ENCODE assay signal across 24 cellular contexts in the genomic region with DNA sequence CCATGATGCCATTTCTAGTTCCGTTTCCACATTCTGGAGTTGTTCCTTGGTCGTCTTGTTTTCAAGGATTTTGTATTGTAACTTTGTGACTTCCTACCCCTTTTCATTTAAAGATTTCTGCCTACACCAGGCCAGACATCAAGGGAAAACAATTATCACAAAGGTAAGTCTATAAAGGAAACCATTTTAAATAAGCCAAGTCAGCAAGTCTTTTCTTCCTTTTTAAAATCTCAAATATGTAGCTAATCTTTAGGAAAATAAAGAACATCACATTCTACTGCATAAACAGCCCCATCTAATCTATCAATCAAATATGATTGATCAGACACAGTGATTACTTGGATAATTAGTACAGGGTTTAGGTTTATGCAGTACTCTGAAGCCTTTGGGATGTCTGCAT. TPM values are rescaled to one million over a fixed set of nuclear protein-coding genes. Genes with fewer than 3 reads are reported as not detected.
A peak's percentile ranks its signal among the peaks of the same experiment; 100 is the strongest.
DNase-seq lines count a peak whose midpoint lies in the region; ATAC-seq, FAIRE-seq and TF ChIP-seq lines count a peak whose summit lies in the region.
"Had no signal": no experiment of that assay in that cellular context is flagged by ENCODE, and none has a peak within 500 bp of the region (broad histone marks: within the 10 kb centered on the region; RNA-seq: fewer than 3 reads in every experiment).

No MANE protein-coding gene starts in this region.

- CTCF ChIA-PET in A549 (lab: Yijun Ruan, JAX) (interaction anchor here (1.3 to 3.1 kb wide), 6 partner anchors 8 to 803 kb away, joined by 3 to 11 read pairs (median 8); no protein-coding TSS in a partner anchor), IMR-90 (lab: Yijun Ruan, JAX) (no interaction called here), endothelial cell of umbilical vein (lab: Charles Lee) (interaction anchor here (0.8 to 4.0 kb wide), 5 partner anchors 10 to 803 kb away, joined by 3 to 15 read pairs (median 5); no protein-coding TSS in a partner anchor)
- CTCF ChIA-PET in activated CD8-positive, alpha-beta T cell treated with anti-CD3 and anti-CD28 coated beads, Interleukin-2, amount 10 ng/mL, durations not matched to agents 7 days and 5 days (lab: Charles Lee) = interaction anchor here (1.1 to 2.7 kb wide), 3 partner anchors 9 to 49 kb away, joined by 3 to 11 read pairs (median 3); no protein-coding TSS in a partner anchor

- dilution Hi-C loops in IMR-90 (cut with HindIII; ENCODE audit: low sequenced_read_pairs, unreplicated experiment) = no loop called here
- dilution Hi-C loops in endothelial cell of umbilical vein (cut with MboI; ENCODE audit: extremely low pct_ligation_motif_present, low sequenced_read_pairs) = no loop called here

- no peaks in the 10 kb centered on the region for H3K79me2 ChIP-seq in endothelial cell of umbilical vein (ENCODE audit: control insufficient read depth, insufficient read depth, low read length)

- H3K4ac ChIP-seq in IMR-90 (ENCODE audit: low read depth, low read length) = no peak overlapping the region

- H3K27ac ChIP-seq in A549 (no peak overlapping the region), IMR-90 (ENCODE audit: insufficient read depth, low read length) (no peak overlapping the region), VCaP (peak overlapping the region; percentile 83; the same call in 1 of the 2 replicates), endothelial cell of umbilical vein (ENCODE audit: insufficient read depth, low read depth, low read length) (no peak overlapping the region)
- H3K27ac ChIP-seq: BLaER1 treated with 17β-estradiol and CSF1 and Interleukin-3, amounts not matched to agents 10 nM and 100 nM; C4-2B had no signal

- H2BK20ac ChIP-seq in IMR-90 (ENCODE audit: low read depth, low read length) = no peak overlapping the region

- no peak overlapping the region for H2AK9ac ChIP-seq in IMR-90 (replicated peaks; ENCODE audit: low read depth, low read length, poor library complexity)

- no peak overlapping the region for H3K23ac ChIP-seq in IMR-90 (ENCODE audit: low read depth, low read length)

- H3K36me3 Mint-ChIP-seq in activated CD8-positive, alpha-beta T cell treated with anti-CD3 and anti-CD28 coated beads, Interleukin-2, amount 10 ng/mL, durations not matched to agents 7 days and 5 days (ENCODE audit: low read depth) = no peaks in the 10 kb centered on the region
- H3K36me3 Mint-ChIP-seq: CD8-positive, alpha-beta T cell had no signal

- TF ChIP-seq CTCF in A549 (IDR thresholded peaks at IDR 0.05) (no peak), IMR-90 (conservative IDR thresholded peaks at IDR 0.05; ENCODE audit: low read depth, low read length) (no peak), VCaP (conservative IDR thresholded peaks at IDR 0.05) (no peak), endothelial cell of umbilical vein (IDR thresholded peaks at IDR 0.05; ENCODE audit: extremely low read depth in 1 of 2, insufficient read depth in 1 of 2, low read depth in 1 of 2, low read length in 2 of 2) (no peak)

- no peaks in the 10 kb centered on the region for H4K20me1 ChIP-seq in IMR-90 (ENCODE audit: insufficient read depth, low read length)
- H4K20me1 ChIP-seq in endothelial cell of umbilical vein (replicated peaks; ENCODE audit: control insufficient read depth, extremely low read depth, insufficient read depth, low read length) = no peaks in the 10 kb centered on the region
- H4K20me1 ChIP-seq: BLaER1 treated with 17β-estradiol and CSF1 and Interleukin-3, amounts not matched to agents 10 nM and 100 nM had no signal

- BruUV-seq in IMR-90 (replicated peaks; lab: Mats Ljungman, UMichigan) (no TSS peak), endothelial cell of umbilical vein (replicated peaks; lab: Mats Ljungman, UMichigan) (no TSS peak)

- H2AFZ ChIP-seq in IMR-90 (replicated peaks; ENCODE audit: low read length, poor library complexity) (no peak overlapping the region), endothelial cell of umbilical vein (ENCODE audit: low read depth, low read length) (no peak overlapping the region)

- H3K9me3 ChIP-seq in A549 (no peaks in the 10 kb centered on the region), IMR-90 (ENCODE audit: control insufficient read depth, insufficient read depth, low read length) (no peaks in the 10 kb centered on the region), endothelial cell of umbilical vein (replicated peaks; ENCODE audit: control insufficient read depth, insufficient read depth, low read length) (no peaks in the 10 kb centered on the region)
- H3K9me3 ChIP-seq: BLaER1 treated with 17β-estradiol and CSF1 and Interleukin-3, amounts not matched to agents 10 nM and 100 nM; Caco-2 had no signal

- peaks cover 40% of the 10 kb centered on the region for H3K27me3 Mint-ChIP-seq in activated CD8-positive, alpha-beta T cell treated with anti-CD3 and anti-CD28 coated beads, Interleukin-2, amount 10 ng/mL, durations not matched to agents 7 days and 5 days (ENCODE audit: low read depth)

- H3K4me3 ChIP-seq in A549 = no peak overlapping the region
- no peak overlapping the region for H3K4me3 ChIP-seq in IMR-90 (ENCODE audit: insufficient read depth, low read depth, low read length)
- no peak overlapping the region for H3K4me3 ChIP-seq in endothelial cell of umbilical vein (replicated peaks in 1 of 3; ENCODE audit: insufficient read depth in 1 of 3, low read depth in 1 of 3, low read length in 3 of 3)
- H3K4me3 ChIP-seq: BLaER1 treated with 17β-estradiol and CSF1 and Interleukin-3, amounts not matched to agents 10 nM and 100 nM had no signal

- POLR2A ChIA-PET in A549 (lab: Yijun Ruan, JAX) (no interaction called here), IMR-90 (lab: Charles Lee; ENCODE audit: unreplicated experiment) (no interaction called here), endothelial cell of umbilical vein (lab: Charles Lee) (no interaction called here)
- POLR2A ChIA-PET in activated CD8-positive, alpha-beta T cell treated with anti-CD3 and anti-CD28 coated beads, Interleukin-2, amount 10 ng/mL, durations not matched to agents 7 days and 5 days (lab: Charles Lee) = no interaction called here

- intact Hi-C loops in IMR-90 (cut with micrococcal nuclease) (no loop called here), endothelial cell of umbilical vein (cut with micrococcal nuclease) (no loop called here)

- H4K5ac ChIP-seq in IMR-90 (ENCODE audit: low read depth, low read length) = no peak overlapping the region

- no peak overlapping the region for H3K4me3 Mint-ChIP-seq in activated CD8-positive, alpha-beta T cell treated with anti-CD3 and anti-CD28 coated beads, Interleukin-2, amount 10 ng/mL, durations not matched to agents 7 days and 5 days
- H3K4me3 Mint-ChIP-seq: B cell; CD4-positive, alpha-beta T cell; CD8-positive, alpha-beta T cell had no signal

- no peak for DNase-seq in A549 (ENCODE audit: low read depth in 1 of 2, low spot score in 1 of 2)
- DNase-seq in IMR-90 = no peak
- DNase-seq in endothelial cell of umbilical vein (ENCODE audit: low read depth, low spot score) = no peak
- DNase-seq in stimulated activated naive CD4-positive, alpha-beta T cell (lab: John Stamatoyannopoulos, UW) = no peak
- DNase-seq in SHP77 (lab: John Stamatoyannopoulos, UW) = no peak
- DNase-seq in activated CD8-positive, alpha-beta T cell treated with anti-CD3 and anti-CD28 coated beads, Interleukin-2, amount 10 ng/mL, durations not matched to agents 7 days and 5 days = no peak
- DNase-seq: 8988T; AML-193; Caco-2; Calu3; CD4-positive, alpha-beta T cell; CD8-positive, alpha-beta T cell; DMS79 treated with DMSO at 0.1 percent for 48 hours; GF-D8 had no signal

- H3K4me1 Mint-ChIP-seq in activated CD8-positive, alpha-beta T cell treated with anti-CD3 and anti-CD28 coated beads, Interleukin-2, amount 10 ng/mL, durations not matched to agents 7 days and 5 days (ENCODE audit: low read depth) = peaks cover 3% of the 10 kb centered on the region

- no peak overlapping the region for H2BK15ac ChIP-seq in IMR-90 (ENCODE audit: low read depth, low read length)

- no peak overlapping the region for H3K9ac ChIP-seq in IMR-90 (ENCODE audit: low read depth, low read length)
- no peak overlapping the region for H3K9ac ChIP-seq in endothelial cell of umbilical vein (replicated peaks; ENCODE audit: extremely low read depth, insufficient read depth, low read length)
- H3K9ac ChIP-seq: BLaER1 treated with 17β-estradiol and CSF1 and Interleukin-3, amounts not matched to agents 10 nM and 100 nM had no signal

- no peak overlapping the region for H2BK120ac ChIP-seq in IMR-90 (ENCODE audit: low read depth, low read length)

- no peak for TF ChIP-seq EP300 in A549 (IDR thresholded peaks at IDR 0.05)

- no peak overlapping the region for H3K4me2 ChIP-seq in A549
- H3K4me2 ChIP-seq in IMR-90 (ENCODE audit: low read depth, low read length) = no peak overlapping the region
- H3K4me2 ChIP-seq in endothelial cell of umbilical vein (ENCODE audit: insufficient read depth, low read length) = no peak overlapping the region
- H3K4me2 ChIP-seq: BLaER1 treated with 17β-estradiol and CSF1 and Interleukin-3, amounts not matched to agents 10 nM and 100 nM had no signal

- H3K4me1 ChIP-seq in A549 = peaks cover 11% of the 10 kb centered on the region; the same call in 2 of the 3 replicates
- H3K4me1 ChIP-seq in IMR-90 (ENCODE audit: control insufficient read depth, insufficient read depth, low read length) = no peaks in the 10 kb centered on the region
- peaks cover 19% of the 10 kb centered on the region for H3K4me1 ChIP-seq in endothelial cell of umbilical vein (ENCODE audit: control insufficient read depth, extremely low read depth, insufficient read depth, low read length)
- H3K4me1 ChIP-seq: Caco-2 had no signal

- 48% methylated on average over 2 of the region's 2 CpGs for WGBS in A549 (ENCODE audit: missing lambda C conversion rate)
- WGBS in IMR-90 (ENCODE audit: extremely low coverage in 2 of 2, insufficient read length in 1 of 2), 2 experiments = no CpG with 5 or more reads among the region's 2 CpGs

- H2BK5ac ChIP-seq in IMR-90 (ENCODE audit: low read depth, low read length, poor library complexity, severe bottlenecking) = no peak overlapping the region

- H3K27ac Mint-ChIP-seq in activated CD8-positive, alpha-beta T cell treated with anti-CD3 and anti-CD28 coated beads, Interleukin-2, amount 10 ng/mL, durations not matched to agents 7 days and 5 days = no peak overlapping the region
- H3K27ac Mint-ChIP-seq: CD4-positive, alpha-beta T cell; CD8-positive, alpha-beta T cell had no signal

- no peak for TF ChIP-seq RAD21 in A549 (conservative IDR thresholded peaks at IDR 0.05 in 1 of 2, IDR thresholded peaks at IDR 0.05 in 1 of 2)
- no peak for TF ChIP-seq RAD21 in IMR-90 (IDR thresholded peaks at IDR 0.05; ENCODE audit: low read length)

- H3K56ac ChIP-seq in IMR-90 (ENCODE audit: extremely low read depth, insufficient read depth, low read length) = no peak overlapping the region

- H3K9me1 ChIP-seq in IMR-90 (ENCODE audit: insufficient read depth, low read length) (no peaks in the 10 kb centered on the region), endothelial cell of umbilical vein (replicated peaks; ENCODE audit: control insufficient read depth, extremely low read depth, insufficient read depth, low read length) (no peaks in the 10 kb centered on the region)

- no peak overlapping the region for H2AK5ac ChIP-seq in IMR-90 (ENCODE audit: low read depth, low read length)

- no peak for TF ChIP-seq POLR2A in A549 (IDR thresholded peaks at IDR 0.05; ENCODE audit: low read length)
- no peak for TF ChIP-seq POLR2A in IMR-90 (IDR thresholded peaks at IDR 0.05; ENCODE audit: low read depth, low read length)
- TF ChIP-seq POLR2A in endothelial cell of umbilical vein (IDR thresholded peaks at IDR 0.05; ENCODE audit: low read depth, low read length) = no peak

- no peak for ATAC-seq in A549
- ATAC-seq in IMR-90 (ENCODE audit: low read depth) = no peak
- ATAC-seq in activated CD8-positive, alpha-beta T cell treated with anti-CD3 and anti-CD28 coated beads, Interleukin-2, amount 10 ng/mL, durations not matched to agents 7 days and 5 days = no peak
- no peak for ATAC-seq in HG03457 (IDR thresholded peaks at IDR 0.05; ENCODE audit: unreplicated experiment)
- ATAC-seq: CD8-positive, alpha-beta T cell had no signal

- H4K91ac ChIP-seq in IMR-90 (ENCODE audit: insufficient read depth, low read depth, low read length) = no peak overlapping the region

- no peak overlapping the region for H3K18ac ChIP-seq in IMR-90 (ENCODE audit: low read depth, low read length)

- no peak overlapping the region for H3K14ac ChIP-seq in IMR-90 (replicated peaks; ENCODE audit: low read depth, low read length)

- no peaks in the 10 kb centered on the region for H3K9me3 Mint-ChIP-seq in activated CD8-positive, alpha-beta T cell treated with anti-CD3 and anti-CD28 coated beads, Interleukin-2, amount 10 ng/mL, durations not matched to agents 7 days and 5 days (ENCODE audit: insufficient read depth)
- H3K9me3 Mint-ChIP-seq: CD4-positive, alpha-beta T cell; CD8-positive, alpha-beta T cell had no signal

- FAIRE-seq in A549 (lab: Jason Lieb, UNC) (no peak), endothelial cell of umbilical vein (lab: Jason Lieb, UNC) (no peak)
- FAIRE-seq: A204.1, D721Med, G401.6, GM12891, GM19239 had no signal

- in situ Hi-C loops in IMR-90 (cut with MboI; ENCODE audit: low sequenced_read_pairs) = no loop called here

- H3K79me1 ChIP-seq in IMR-90 (ENCODE audit: low read depth in 1 of 2, low read length in 2 of 2) = no peaks in the 10 kb centered on the region

- H3K27me3 ChIP-seq in IMR-90 (ENCODE audit: control insufficient read depth, insufficient read depth, low read length) (peaks cover 29% of the 10 kb centered on the region), endothelial cell of umbilical vein (ENCODE audit: control insufficient read depth in 2 of 2, insufficient read depth in 2 of 2, low read length in 2 of 2) (peaks cover 8 to 12% of the 10 kb centered on the region in 2 experiments)
- H3K27me3 ChIP-seq: BLaER1 treated with 17β-estradiol and CSF1 and Interleukin-3, amounts not matched to agents 10 nM and 100 nM had no signal

- no peak overlapping the region for H4K8ac ChIP-seq in IMR-90 (ENCODE audit: low read depth in 2 of 2, low read length in 2 of 2)

- H3K36me3 ChIP-seq in IMR-90 (ENCODE audit: control insufficient read depth, insufficient read depth, low read length) (no peaks in the 10 kb centered on the region), endothelial cell of umbilical vein (ENCODE audit: control insufficient read depth in 2 of 2, extremely low read depth in 1 of 2, insufficient read depth in 2 of 2, low read length in 2 of 2) (no peaks in the 10 kb centered on the region)
- H3K36me3 ChIP-seq: BLaER1 treated with 17β-estradiol and CSF1 and Interleukin-3, amounts not matched to agents 10 nM and 100 nM had no signal

RNA-seq across cellular contexts. Expression of gene INSIG2, which starts 35.8 kb away (rescaled TPM):
- polyA plus RNA-seq in A549 (2011; rRNA removed) = 23.4 and 25.2 TPM in 2 replicates
- polyA plus RNA-seq in A549 (2012; cell fraction: cytosol; rRNA removed) = 6.1 and 6.3 TPM in 2 replicates
- polyA plus RNA-seq in A549 (2012; cell fraction: nucleus; rRNA removed) = 2.1 and 5.0 TPM in 2 replicates
- 10.2 to 13.8 TPM (median 12.1 TPM) in 3 replicates for polyA plus RNA-seq in A549 (2017; fragmentation: RNase III; extraction: RNeasy Plus Mini Kit Qiagen cat#74134 plus additional on column Dnase treatment)
- polyA minus RNA-seq in A549 (2011; rRNA and poly(A)+ RNA removed) = 6.6 and 6.7 TPM in 2 replicates
- 9.1 and 12.5 TPM in 2 replicates for total RNA-seq in IMR-90 (2012; rRNA removed)
- polyA plus RNA-seq in IMR-90 (2012; rRNA removed) = 8.2 and 11.7 TPM in 2 replicates
- 2.4 TPM in 2 replicates for polyA plus RNA-seq in IMR-90 (2012; cell fraction: cytosol; rRNA removed)
- 1.8 and 17.1 TPM in 2 replicates for polyA plus RNA-seq in IMR-90 (2012; cell fraction: nucleus; rRNA removed; ENCODE audit: low replicate concordance)
- total RNA-seq in endothelial cell of umbilical vein = 19.7 and 26.9 TPM in 2 replicates
- polyA plus RNA-seq in endothelial cell of umbilical vein = 17.5 and 24.1 TPM in 2 replicates
- polyA plus RNA-seq in endothelial cell of umbilical vein (2011; cell fraction: cytosol; rRNA removed) = 14.4 and 15.8 TPM in 2 replicates
- 16.7 and 24.8 TPM in 2 replicates for polyA plus RNA-seq in endothelial cell of umbilical vein (2011; cell fraction: nucleus; rRNA removed)
- 25.6 and 37.8 TPM in 2 replicates for polyA plus RNA-seq in endothelial cell of umbilical vein (2012)
- 23.5 and 25.5 TPM in 2 replicates for polyA minus RNA-seq in endothelial cell of umbilical vein
- 1.9 TPM for polyA minus RNA-seq in endothelial cell of umbilical vein (2011; cell fraction: cytosol; rRNA and poly(A)+ RNA removed)
- 11.6 and 19.1 TPM in 2 replicates for polyA minus RNA-seq in endothelial cell of umbilical vein (2011; cell fraction: nucleus; rRNA and poly(A)+ RNA removed)
- 10 to 100 TPM; 30.1 to 32.6 TPM for total RNA-seq in activated CD8-positive, alpha-beta T cell treated with anti-CD3 and anti-CD28 coated beads, Interleukin-2, amount 10 ng/mL, durations not matched to agents 7 days and 5 days

RNA-seq across cellular contexts. Expression of gene CCDC93, which starts 38.6 kb away (rescaled TPM):
- polyA plus RNA-seq in A549 (2011; rRNA removed) (17.8 and 19.7 TPM in 2 replicates), A549 (2017; fragmentation: RNase III; extraction: RNeasy Plus Mini Kit Qiagen cat#74134 plus additional on column Dnase treatment) (13.6 to 14.4 TPM (median 14.1 TPM) in 3 replicates), IMR-90 (2012; rRNA removed) (7.3 and 8.1 TPM in 2 replicates), endothelial cell of umbilical vein (9.7 and 13.8 TPM in 2 replicates)
- 4.2 and 4.8 TPM in 2 replicates for polyA plus RNA-seq in A549 (2012; cell fraction: cytosol; rRNA removed)
- polyA plus RNA-seq in A549 (2012; cell fraction: nucleus; rRNA removed) = 9.5 and 12.8 TPM in 2 replicates
- polyA minus RNA-seq in A549 (2011; rRNA and poly(A)+ RNA removed) = 14.1 and 18.8 TPM in 2 replicates
- total RNA-seq in IMR-90 (2012; rRNA removed) (17.2 and 18.9 TPM in 2 replicates), endothelial cell of umbilical vein (29.3 and 35.1 TPM in 2 replicates)
- 1.6 and 3.0 TPM in 2 replicates for polyA plus RNA-seq in IMR-90 (2012; cell fraction: cytosol; rRNA removed)
- polyA plus RNA-seq in IMR-90 (2012; cell fraction: nucleus; rRNA removed; ENCODE audit: low replicate concordance) = 5.8 and 31.6 TPM in 2 replicates
- 9.0 and 10.0 TPM in 2 replicates for polyA plus RNA-seq in endothelial cell of umbilical vein (2011; cell fraction: cytosol; rRNA removed)
- 90.8 and 108 TPM in 2 replicates for polyA plus RNA-seq in endothelial cell of umbilical vein (2011; cell fraction: nucleus; rRNA removed)
- 22.7 and 24.7 TPM in 2 replicates for polyA plus RNA-seq in endothelial cell of umbilical vein (2012)
- polyA minus RNA-seq in endothelial cell of umbilical vein = 27.0 and 33.9 TPM in 2 replicates
- polyA minus RNA-seq in endothelial cell of umbilical vein (2011; cell fraction: cytosol; rRNA and poly(A)+ RNA removed) = 6.5 TPM
- polyA minus RNA-seq in endothelial cell of umbilical vein (2011; cell fraction: nucleus; rRNA and poly(A)+ RNA removed) = 55.8 and 76.9 TPM in 2 replicates
- total RNA-seq in activated CD8-positive, alpha-beta T cell treated with anti-CD3 and anti-CD28 coated beads, Interleukin-2, amount 10 ng/mL, durations not matched to agents 7 days and 5 days = 10 to 100 TPM; 31.7 to 34.3 TPM
